In genomic region chr20:11372831-11373230, GRCh38 we compare ENCODE assay signal across 17 cellular contexts.
DNase-seq lines count a peak whose midpoint lies in the region; TF ChIP-seq lines count a peak whose summit lies in the region.
"Had no signal": no experiment of that assay in that cellular context is flagged by ENCODE, and none has a peak within 500 bp of the region (broad histone marks: within the 10 kb centered on the region; RNA-seq: fewer than 3 reads in every experiment).

No MANE protein-coding gene starts in this region.

- TF ChIP-seq POLR2A in transverse colon (IDR thresholded peaks at IDR 0.05) = no peak

- H3K27me3 ChIP-seq in transverse colon = no peaks in the 10 kb centered on the region

- 78 to 90% methylated on average over 3 of the region's 3 CpGs for WGBS in transverse colon (ENCODE audit: low coverage in 1 of 2), 2 donors

- H3K9me3 ChIP-seq in transverse colon = no peaks in the 10 kb centered on the region

- intact Hi-C loops in transverse colon (cut with DNase I; ENCODE audit: low total_unique reads) = no loop called here

- in situ Hi-C loops in transverse colon (cut with MboI; ENCODE audit: low pct_ligation_motif_present in 1 of 4, low pct_unique_long_range_greater_than_20kb in 1 of 4, low sequenced_read_pairs in 3 of 4) = no loop called here

- TF ChIP-seq EP300 in transverse colon (IDR thresholded peaks at IDR 0.05; ENCODE audit: low read depth) = no peak

- H3K4me1 Mint-ChIP-seq in brain = peaks cover 6% of the 10 kb centered on the region
- peaks cover 32% of the 10 kb centered on the region for H3K4me1 Mint-ChIP-seq in nephron
- peaks cover 16% of the 10 kb centered on the region for H3K4me1 Mint-ChIP-seq in type B pancreatic cell (ENCODE audit: unreplicated experiment)

- H3K4me3 Mint-ChIP-seq in brain (no peak overlapping the region), nephron (no peak overlapping the region), type B pancreatic cell (peak overlapping the region; percentile 27)

- H3K36me3 Mint-ChIP-seq in brain (no peaks in the 10 kb centered on the region), nephron (ENCODE audit: low read depth) (no peaks in the 10 kb centered on the region), type B pancreatic cell (no peaks in the 10 kb centered on the region)

- peaks cover 3% of the 10 kb centered on the region for H3K27me3 Mint-ChIP-seq in brain
- no peaks in the 10 kb centered on the region for H3K27me3 Mint-ChIP-seq in nephron (ENCODE audit: low read depth)
- H3K27me3 Mint-ChIP-seq in type B pancreatic cell = peaks cover 3% of the 10 kb centered on the region

- no peaks in the 10 kb centered on the region for H3K36me3 ChIP-seq in transverse colon

- H3K4me1 ChIP-seq in transverse colon = peaks cover 0 to 14% (median 3%) of the 10 kb centered on the region in 4 donors

- H3K27ac Mint-ChIP-seq in brain (peak overlapping the region in 4 of 5 experiments; percentile 9 to 84 (median 48)), nephron (peak overlapping the region; percentile 19 to 58 (median 41)), type B pancreatic cell (peak overlapping the region; percentile 75)

- no peak overlapping the region for H3K4me3 ChIP-seq in transverse colon
- H3K4me3 ChIP-seq: GM23248, SK-N-MC had no signal

- no peak overlapping the region for H3K27ac ChIP-seq in transverse colon
- H3K27ac ChIP-seq: GM23248, KMS-11, SK-N-MC had no signal

- H3K9me3 Mint-ChIP-seq in brain (no peaks in the 10 kb centered on the region), nephron (no peaks in the 10 kb centered on the region), type B pancreatic cell (no peaks in the 10 kb centered on the region)

- TF ChIP-seq CTCF in brain (conservative IDR thresholded peaks at IDR 0.05) (no peak), nephron (IDR thresholded peaks at IDR 0.05; ENCODE audit: unreplicated experiment in 3 of 3) (no peak), type B pancreatic cell (conservative IDR thresholded peaks at IDR 0.05) (no peak), transverse colon (IDR thresholded peaks at IDR 0.05) (no peak)

- peak; percentile 21 for DNase-seq in H4 (ENCODE audit: low spot score)
- no peak for DNase-seq in type B pancreatic cell (ENCODE audit: extremely low spot score, unreplicated experiment)
- DNase-seq in 8988T = no peak
- DNase-seq in transverse colon = no peak
- no peak for DNase-seq in activated CD4-positive, alpha-beta T cell treated with anti-CD3 and anti-CD28 coated beads, Interleukin-2, amount 50 U/mL, for 48 hours
- DNase-seq: GM23248, NCI-H1048, NCI-H1436, NCI-H1930, NCI-H226, NCI-H524, NCI-H82, SHP77 had no signal
